ENCODE assay signal across 8 cellular contexts in genomic region chr1:229342902-229343587, GRCh38. TPM values are rescaled to one million over a fixed set of nuclear protein-coding genes. Genes with fewer than 3 reads are reported as not detected.
DNase-seq lines count a peak whose midpoint lies in the region; ATAC-seq and TF ChIP-seq lines count a peak whose summit lies in the region.

Gene CCSAP (minus strand): TSS chr1:229343047. CDS start chr1:229342465, 582 bp downstream.

- peak within 1 kb of the TSS; percentile 89 for H3K4me3 ChIP-seq in RWPE2 (ENCODE audit: severe bottlenecking)
- peak within 1 kb of the TSS; percentile 79 for H3K4me3 ChIP-seq in parathyroid adenoma (ENCODE audit: low read depth, low read length)
- H3K4me3 ChIP-seq in uterus = peak within 1 kb of the TSS; percentile 50 to 92

- H3K4me1 ChIP-seq in RWPE2 (ENCODE audit: insufficient read depth, poor library complexity, severe bottlenecking) = no peaks in the 10 kb centered on the region
- no peaks in the 10 kb centered on the region for H3K4me1 ChIP-seq in parathyroid adenoma
- H3K4me1 ChIP-seq in uterus = no peaks in the 10 kb centered on the region

- peaks cover 2% of the 10 kb centered on the region for H3K9me3 Mint-ChIP-seq in activated naive CD8-positive, alpha-beta T cell treated with anti-CD3 and anti-CD28 coated beads for 36 hours

- TF ChIP-seq CTCF in RWPE2 (IDR thresholded peaks at IDR 0.05; ENCODE audit: poor library complexity, severe bottlenecking) = no peak
- TF ChIP-seq CTCF in parathyroid adenoma (IDR thresholded peaks at IDR 0.05) = no peak
- no peak for TF ChIP-seq CTCF in uterus (IDR thresholded peaks at IDR 0.05)

- H3K27ac ChIP-seq in RWPE2 (ENCODE audit: poor library complexity, severe bottlenecking) (peak within 1 kb of the TSS; percentile 43), parathyroid adenoma (peak within 1 kb of the TSS; percentile 65), uterus (peak within 1 kb of the TSS; percentile 78 to 93)

- TF ChIP-seq POLR2A in uterus (IDR thresholded peaks at IDR 0.05) = no peak

- peak within 1 kb of the TSS; percentile 92 for H3K4me2 ChIP-seq in parathyroid adenoma (ENCODE audit: low read length)

- H3K36me3 Mint-ChIP-seq in activated naive CD8-positive, alpha-beta T cell treated with anti-CD3 and anti-CD28 coated beads for 36 hours = peaks cover 16% of the 10 kb centered on the region

- H3K79me2 ChIP-seq in parathyroid adenoma = no peaks in the 10 kb centered on the region

- H3K9me3 ChIP-seq in RWPE2 (ENCODE audit: severe bottlenecking) (no peaks in the 10 kb centered on the region), parathyroid adenoma (ENCODE audit: control insufficient read depth, low read length) (no peaks in the 10 kb centered on the region), uterus (no peaks in the 10 kb centered on the region)

- H3K36me3 ChIP-seq in RWPE2 (ENCODE audit: low read depth) (no peaks in the 10 kb centered on the region), parathyroid adenoma (ENCODE audit: control insufficient read depth, insufficient read depth, low read length) (no peaks in the 10 kb centered on the region), uterus (no peaks in the 10 kb centered on the region)

- peaks cover 30% of the 10 kb centered on the region for H3K4me1 Mint-ChIP-seq in activated naive CD8-positive, alpha-beta T cell treated with anti-CD3 and anti-CD28 coated beads for 36 hours

- peaks cover 23% of the 10 kb centered on the region for H3K27me3 Mint-ChIP-seq in activated naive CD8-positive, alpha-beta T cell treated with anti-CD3 and anti-CD28 coated beads for 36 hours

- H3K27me3 ChIP-seq in RWPE2 (ENCODE audit: insufficient read depth, poor library complexity, severe bottlenecking) (no peaks in the 10 kb centered on the region), parathyroid adenoma (ENCODE audit: control insufficient read depth, insufficient read depth, low read length) (no peaks in the 10 kb centered on the region), uterus (no peaks in the 10 kb centered on the region)

- H2AFZ ChIP-seq in parathyroid adenoma = peak within 1 kb of the TSS; percentile 86

- peak within 1 kb of the TSS; percentile 81 for H3K27ac Mint-ChIP-seq in activated naive CD8-positive, alpha-beta T cell treated with anti-CD3 and anti-CD28 coated beads for 36 hours

- no peak within 1 kb of the TSS for H3K9ac ChIP-seq in parathyroid adenoma

- intact Hi-C loops in cardiac septum (cut with DNase I) = loop anchor here (5.0 kb wide), 1 partner anchor 71 kb away; the partner anchor contains the start of gene RAB4A
- intact Hi-C loops in uterus (cut with DNase I; ENCODE audit: low total_unique reads) = no loop called here

- peak within 1 kb of the TSS; percentile 86 for H3K4me3 Mint-ChIP-seq in activated naive CD8-positive, alpha-beta T cell treated with anti-CD3 and anti-CD28 coated beads for 36 hours

- peak; percentile 35 for ATAC-seq in GM19372 (IDR thresholded peaks at IDR 0.05; ENCODE audit: low read depth, unreplicated experiment)
- ATAC-seq in HG03442 (IDR thresholded peaks at IDR 0.05; ENCODE audit: unreplicated experiment) = peak; percentile 38
- peak; percentile 32 for ATAC-seq in RWPE2 (ENCODE audit: low read depth)

- DNase-seq in COLO668 (lab: John Stamatoyannopoulos, UW; ENCODE audit: unreplicated experiment) (peak; percentile 79), RWPE2 (ENCODE audit: low spot score) (no peak), cardiac septum (ENCODE audit: low spot score) (peak; percentile 79), uterus (peak; percentile 26 to 57)
- DNase-seq in activated naive CD8-positive, alpha-beta T cell treated with anti-CD3 and anti-CD28 coated beads for 36 hours = peak; percentile 69

RNA-seq across cellular contexts. Expression of gene CCSAP, which starts in this region (rescaled TPM):
- total RNA-seq in activated naive CD8-positive, alpha-beta T cell treated with anti-CD3 and anti-CD28 coated beads for 36 hours = 1 to 10 TPM; 7.6 to 8.2 TPM
- 5.6 TPM for total RNA-seq in cardiac septum
- 10 to 100 TPM in 1 of 4 donors, 1 to 10 TPM in 2, under 1 TPM in 1; 0.51 to 14.2 (median 4.3) TPM for total RNA-seq in uterus
